12 cellular contexts compared by ENCODE assay signal in genomic region chr7:28539289-28539981, GRCh38.
DNase-seq lines count a peak whose midpoint lies in the region; ATAC-seq and FAIRE-seq lines count a peak whose summit lies in the region.
"Had no signal": no experiment of that assay in that cellular context is flagged by ENCODE, and none has a peak within 500 bp of the region (broad histone marks: within the 10 kb centered on the region; RNA-seq: fewer than 3 reads in every experiment).

No MANE protein-coding gene starts in this region.

- ATAC-seq in GM19463 (IDR thresholded peaks at IDR 0.05; ENCODE audit: unreplicated experiment), result peak; percentile 98
- peak; percentile 97 for ATAC-seq in HG02870 (IDR thresholded peaks at IDR 0.05; ENCODE audit: unreplicated experiment)
- ATAC-seq in HG03469 (IDR thresholded peaks at IDR 0.05; ENCODE audit: unreplicated experiment), result peak; percentile 98
- no peak for ATAC-seq in activated naive CD8-positive, alpha-beta T cell treated with anti-CD3 and anti-CD28 coated beads, Interleukin-2, amount 50 U/mL, for 24 hours

- H3K36me3 Mint-ChIP-seq in activated naive CD8-positive, alpha-beta T cell treated with anti-CD3 and anti-CD28 coated beads, Interleukin-2, amount 50 U/mL, for 24 hours (ENCODE audit: low read depth), result no peaks in the 10 kb centered on the region

- no peak overlapping the region for H3K27ac Mint-ChIP-seq in activated naive CD8-positive, alpha-beta T cell treated with anti-CD3 and anti-CD28 coated beads, Interleukin-2, amount 50 U/mL, for 24 hours

- no peak overlapping the region for H3K4me3 Mint-ChIP-seq in activated naive CD8-positive, alpha-beta T cell treated with anti-CD3 and anti-CD28 coated beads, Interleukin-2, amount 50 U/mL, for 24 hours

- peak; percentile 90 for FAIRE-seq in GM18507 (lab: Jason Lieb, UNC)

- DNase-seq in GM18507 (ENCODE audit: extremely low spot score, insufficient read length, low read depth) (peak; percentile 40), medulla oblongata (ENCODE audit: extremely low spot score) (no peak), GM03348 (ENCODE audit: low spot score) (no peak), NCI-H2081 (lab: John Stamatoyannopoulos, UW) (no peak)
- no peak for DNase-seq in activated naive CD8-positive, alpha-beta T cell treated with anti-CD3 and anti-CD28 coated beads, Interleukin-2, amount 50 U/mL, for 24 hours
- DNase-seq: BE2C, EL, NCI-H774, SHP77 treated with DMSO at 0.1 percent for 48 hours had no signal

- H3K4me1 Mint-ChIP-seq in activated naive CD8-positive, alpha-beta T cell treated with anti-CD3 and anti-CD28 coated beads, Interleukin-2, amount 50 U/mL, for 24 hours, result no peaks in the 10 kb centered on the region

- peaks cover 17% of the 10 kb centered on the region for H3K27me3 Mint-ChIP-seq in activated naive CD8-positive, alpha-beta T cell treated with anti-CD3 and anti-CD28 coated beads, Interleukin-2, amount 50 U/mL, for 24 hours

- no peaks in the 10 kb centered on the region for H3K9me3 Mint-ChIP-seq in activated naive CD8-positive, alpha-beta T cell treated with anti-CD3 and anti-CD28 coated beads, Interleukin-2, amount 50 U/mL, for 24 hours
